19 cellular contexts compared by ENCODE assay signal in genomic region chr4:184643726-184644125, GRCh38. TPM values are rescaled to one million over a fixed set of nuclear protein-coding genes. Genes with fewer than 3 reads are reported as not detected.
DNase-seq lines count a peak whose midpoint lies in the region; ATAC-seq, FAIRE-seq and TF ChIP-seq lines count a peak whose summit lies in the region.
"Had no signal": no experiment of that assay in that cellular context is flagged by ENCODE, and none has a peak within 500 bp of the region (broad histone marks: within the 10 kb centered on the region; RNA-seq: fewer than 3 reads in every experiment).

No MANE protein-coding gene starts in this region.

- H3K36me3 ChIP-seq in Loucy (ENCODE audit: insufficient read depth, low read length), result peaks cover 2% of the 10 kb centered on the region; the same call in 1 of the 2 replicates
- H3K36me3 ChIP-seq in astrocyte (ENCODE audit: insufficient read depth, low read length), result peaks cover 14% of the 10 kb centered on the region
- H3K36me3 ChIP-seq in psoas muscle (ENCODE audit: insufficient read depth in 1 of 2, low read depth in 1 of 2), result peaks cover 0 to 41% of the 10 kb centered on the region in 2 donors

- H2AFZ ChIP-seq in Loucy (ENCODE audit: low read length), result no peak overlapping the region
- H2AFZ ChIP-seq in astrocyte (ENCODE audit: low read depth, low read length), result no peak overlapping the region
- H2AFZ ChIP-seq: hepatocyte had no signal

- no peak for ATAC-seq in activated CD4-positive, alpha-beta T cell treated with anti-CD3 and anti-CD28 coated beads for 36 hours
- ATAC-seq in psoas muscle, result no peak
- no peak for ATAC-seq in GM19452 (IDR thresholded peaks at IDR 0.05; ENCODE audit: unreplicated experiment)
- ATAC-seq: HepG2 had no signal

- H3K27me3 Mint-ChIP-seq in activated CD4-positive, alpha-beta T cell treated with anti-CD3 and anti-CD28 coated beads for 36 hours, result no peaks in the 10 kb centered on the region
- H3K27me3 Mint-ChIP-seq in astrocyte (ENCODE audit: low read depth, unreplicated experiment), result no peaks in the 10 kb centered on the region

- peaks cover 99% of the 10 kb centered on the region for H3K79me2 ChIP-seq in Loucy (ENCODE audit: insufficient read depth, low read length)
- H3K79me2 ChIP-seq in astrocyte (ENCODE audit: insufficient read depth, low read length), result peaks cover 89% of the 10 kb centered on the region

- no peaks in the 10 kb centered on the region for H3K9me3 Mint-ChIP-seq in activated CD4-positive, alpha-beta T cell treated with anti-CD3 and anti-CD28 coated beads for 36 hours (ENCODE audit: low read depth)
- no peaks in the 10 kb centered on the region for H3K9me3 Mint-ChIP-seq in astrocyte (ENCODE audit: unreplicated experiment)
- H3K9me3 Mint-ChIP-seq: neural crest cell had no signal

- H3F3A ChIP-seq in Loucy (ENCODE audit: low read depth), result no peaks in the 10 kb centered on the region

- H3K9me2 ChIP-seq in Loucy (replicated peaks; ENCODE audit: low read depth, low read length), result no peaks in the 10 kb centered on the region

- FAIRE-seq in astrocyte (lab: Jason Lieb, UNC) (no peak), frontal cortex (lab: Jason Lieb, UNC) (no peak)
- FAIRE-seq: endometrium, HepG2 had no signal

- H3K4me2 ChIP-seq in Loucy (ENCODE audit: low read depth, low read length, poor library complexity, severe bottlenecking) (peak overlapping the region; percentile 46), astrocyte (ENCODE audit: low read length) (no peak overlapping the region)
- H3K4me2 ChIP-seq: BLaER1 treated with 17β-estradiol and CSF1 and Interleukin-3, amounts not matched to agents 10 nM and 100 nM; hepatocyte had no signal

- H3K4me3 ChIP-seq in Loucy (ENCODE audit: low read length, poor library complexity, severe bottlenecking) (no peak overlapping the region), astrocyte (ENCODE audit: insufficient read depth, low read depth, low read length) (no peak overlapping the region), psoas muscle (no peak overlapping the region)
- H3K4me3 ChIP-seq: BLaER1 treated with 17β-estradiol and CSF1 and Interleukin-3, amounts not matched to agents 10 nM and 100 nM; coronary artery; hepatocyte; MG63; tibial nerve had no signal

- H3K4me3 Mint-ChIP-seq in activated CD4-positive, alpha-beta T cell treated with anti-CD3 and anti-CD28 coated beads for 36 hours, result no peak overlapping the region
- H3K4me3 Mint-ChIP-seq in astrocyte (ENCODE audit: unreplicated experiment), result no peak overlapping the region
- H3K4me3 Mint-ChIP-seq: neural crest cell had no signal

- H3K27me3 ChIP-seq in Loucy (ENCODE audit: insufficient read depth, low read length, poor library complexity, severe bottlenecking) (no peaks in the 10 kb centered on the region), astrocyte (ENCODE audit: insufficient read depth, low read length) (no peaks in the 10 kb centered on the region), psoas muscle (ENCODE audit: insufficient read depth in 3 of 3, low read length in 2 of 3) (no peaks in the 10 kb centered on the region)
- H3K27me3 ChIP-seq: BLaER1 treated with 17β-estradiol and CSF1 and Interleukin-3, amounts not matched to agents 10 nM and 100 nM; hepatocyte; MG63; tibial nerve had no signal

- 76 to 89% (median 77%) methylated on average over 1 of the region's 1 CpG for whole genome bisulfite sequencing in psoas muscle, 3 donors

- CTCF ChIA-PET in activated CD4-positive, alpha-beta T cell treated with anti-CD3 and anti-CD28 coated beads for 36 hours (lab: Charles Lee), result interaction anchor here (0.6 to 2.4 kb wide), 5 partner anchors 16 to 380 kb away, joined by 3 to 4 read pairs (median 3); no protein-coding TSS in a partner anchor

- H3K27ac ChIP-seq in astrocyte (ENCODE audit: low read depth, low read length) (peak overlapping the region; percentile 95), psoas muscle (peak overlapping the region; percentile 99)
- H3K27ac ChIP-seq: BLaER1 treated with 17β-estradiol and CSF1 and Interleukin-3, amounts not matched to agents 10 nM and 100 nM; coronary artery; hepatocyte; tibial nerve had no signal

- H3K27ac Mint-ChIP-seq in activated CD4-positive, alpha-beta T cell treated with anti-CD3 and anti-CD28 coated beads for 36 hours, result peak overlapping the region; percentile 55
- H3K27ac Mint-ChIP-seq in astrocyte (ENCODE audit: unreplicated experiment), result peak overlapping the region; percentile 10

- POLR2A ChIA-PET in activated CD4-positive, alpha-beta T cell treated with anti-CD3 and anti-CD28 coated beads for 36 hours (lab: Charles Lee), result no interaction called here

- H3K4me1 Mint-ChIP-seq in activated CD4-positive, alpha-beta T cell treated with anti-CD3 and anti-CD28 coated beads for 36 hours, result peaks cover 74% of the 10 kb centered on the region
- peaks cover 21% of the 10 kb centered on the region for H3K4me1 Mint-ChIP-seq in astrocyte (ENCODE audit: low read depth, unreplicated experiment)

- no peak for TF ChIP-seq CTCF in Loucy (conservative IDR thresholded peaks at IDR 0.05; ENCODE audit: low read length)
- TF ChIP-seq CTCF in astrocyte (IDR thresholded peaks at IDR 0.05; ENCODE audit: insufficient read depth, low read depth, low read length), result no peak
- TF ChIP-seq CTCF in psoas muscle (IDR thresholded peaks at IDR 0.05), result no peak

- H3K9ac ChIP-seq in Loucy (ENCODE audit: low read depth, low read length, poor library complexity, severe bottlenecking), result no peak overlapping the region
- peak overlapping the region; percentile 64 for H3K9ac ChIP-seq in astrocyte (ENCODE audit: low read length)
- H3K9ac ChIP-seq: BLaER1 treated with 17β-estradiol and CSF1 and Interleukin-3, amounts not matched to agents 10 nM and 100 nM had no signal

- H4K20me1 ChIP-seq in Loucy (ENCODE audit: insufficient read depth, low read length, poor library complexity, severe bottlenecking), result peaks cover 80% of the 10 kb centered on the region
- H4K20me1 ChIP-seq in astrocyte (ENCODE audit: insufficient read depth, low read length), result peaks cover 44% of the 10 kb centered on the region

- intact Hi-C loops in activated CD4-positive, alpha-beta T cell treated with anti-CD3 and anti-CD28 coated beads for 36 hours (cut with DNase I, micrococcal nuclease), result no loop called here
- intact Hi-C loops in psoas muscle (cut with DNase I), result loop anchor here (10.0 kb wide), 3 partner anchors 169 to 379 kb away; partner anchors contain the start of genes ACSL1 (in 1 of the 2) and IRF2 (in 1 of the 2)

- H3K36me3 Mint-ChIP-seq in activated CD4-positive, alpha-beta T cell treated with anti-CD3 and anti-CD28 coated beads for 36 hours (ENCODE audit: low read depth), result peaks cover 72% of the 10 kb centered on the region
- peaks cover 10% of the 10 kb centered on the region for H3K36me3 Mint-ChIP-seq in astrocyte (ENCODE audit: low read depth, unreplicated experiment)

- H3K4me1 ChIP-seq in Loucy (ENCODE audit: insufficient read depth, low read length, poor library complexity, severe bottlenecking), result peaks cover 61% of the 10 kb centered on the region
- H3K4me1 ChIP-seq in astrocyte (ENCODE audit: insufficient read depth, low read length), result peaks cover 25% of the 10 kb centered on the region
- H3K4me1 ChIP-seq in psoas muscle, result peaks cover 62% of the 10 kb centered on the region

- no peaks in the 10 kb centered on the region for H3K9me3 ChIP-seq in Loucy (ENCODE audit: insufficient read depth, low read depth, low read length)
- H3K9me3 ChIP-seq in astrocyte (ENCODE audit: insufficient read depth, low read depth, low read length), result no peaks in the 10 kb centered on the region
- H3K9me3 ChIP-seq in psoas muscle, result no peaks in the 10 kb centered on the region
- H3K9me3 ChIP-seq: BLaER1 treated with 17β-estradiol and CSF1 and Interleukin-3, amounts not matched to agents 10 nM and 100 nM; MG63; tibial nerve had no signal

- DNase-seq in activated CD4-positive, alpha-beta T cell treated with anti-CD3 and anti-CD28 coated beads for 36 hours, result no peak
- DNase-seq in activated CD4-positive, alpha-beta T cell treated with anti-CD3 and anti-CD28 coated beads, Interleukin-2, amount 50 U/mL, for 4 hours, result no peak
- no peak for DNase-seq in astrocyte (ENCODE audit: low read depth)
- no peak for DNase-seq in psoas muscle
- DNase-seq in frontal cortex (ENCODE audit: low spot score in 2 of 2), result no peak
- DNase-seq in SHP77 (lab: John Stamatoyannopoulos, UW), result no peak
- DNase-seq: DMS153, NCI-H1694, NCI-H226 had no signal

RNA-seq across cellular contexts. Expression of gene CASP3, which starts 5.5 kb away (rescaled TPM):
- total RNA-seq in activated CD4-positive, alpha-beta T cell treated with anti-CD3 and anti-CD28 coated beads for 36 hours, result 10 to 100 TPM; 44.3 to 65.7 TPM
- total RNA-seq in astrocyte, result 40.0 and 44.8 TPM in 2 replicates
- 10 to 100 TPM; 13.8 to 49.7 (median 20.5) TPM for total RNA-seq in psoas muscle
- 10 to 100 TPM; 16.1 to 46.6 (median 39.8) TPM for polyA plus RNA-seq in psoas muscle
- total RNA-seq in frontal cortex, result 72.6 TPM

RNA-seq across cellular contexts. Expression of gene PRIMPOL, which starts 5.8 kb away (rescaled TPM):
- total RNA-seq in activated CD4-positive, alpha-beta T cell treated with anti-CD3 and anti-CD28 coated beads for 36 hours, result 10 to 100 TPM; 20.4 to 24.3 TPM
- 6.5 and 7.8 TPM in 2 replicates for total RNA-seq in astrocyte
- 10 to 100 TPM in 1 of 4 donors, 1 to 10 TPM in 3; 4.8 to 10.1 (median 7.5) TPM for total RNA-seq in psoas muscle
- polyA plus RNA-seq in psoas muscle, result 10 to 100 TPM in 1 of 3 donors, 1 to 10 TPM in 2; 4.2 to 11.1 (median 5.6) TPM
- total RNA-seq in frontal cortex, result 49.3 TPM

Comparison
In these comparisons a context has a peak if more than half of its experiments do, and no peak if none do; other contexts are left out.
1. intact Hi-C loops: an anchor here in psoas muscle (10.0 kb wide); none called in activated CD4-positive, alpha-beta T cell treated with anti-CD3 and anti-CD28 coated beads for 36 hours.